In the genomic region with DNA sequence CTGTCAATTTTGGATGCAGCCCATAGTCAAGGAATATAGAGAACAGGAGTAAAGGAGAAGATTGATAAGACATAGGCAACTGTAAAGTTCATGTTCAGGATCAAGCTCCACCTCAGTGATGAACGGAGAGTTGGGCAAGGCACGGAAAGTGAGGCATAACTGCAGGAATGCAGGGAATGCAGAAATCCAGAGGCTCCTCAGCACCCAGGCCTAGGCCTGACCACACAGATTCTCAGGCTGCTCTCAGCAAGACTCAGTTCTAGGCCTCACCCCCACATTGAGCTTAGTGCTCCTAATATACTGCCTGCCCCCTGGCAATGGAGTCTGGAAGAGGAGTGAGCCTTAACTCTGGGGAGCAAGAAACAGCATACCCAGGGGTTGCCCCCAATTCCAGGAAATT, we compare ENCODE assay signal across 12 cellular contexts. TPM values are rescaled to one million over a fixed set of nuclear protein-coding genes. Genes with fewer than 3 reads are reported as not detected.
A peak's percentile ranks its signal among the peaks of the same experiment; 100 is the strongest.
DNase-seq lines count a peak whose midpoint lies in the region; ATAC-seq and TF ChIP-seq lines count a peak whose summit lies in the region.
"Had no signal": no experiment of that assay in that cellular context is flagged by ENCODE, and none has a peak within 500 bp of the region (broad histone marks: within the 10 kb centered on the region; RNA-seq: fewer than 3 reads in every experiment).

No MANE protein-coding gene starts in this region.

- no peak for ATAC-seq in activated naive CD8-positive, alpha-beta T cell treated with anti-CD3 and anti-CD28 coated beads, Interleukin-2, amount 50 U/mL, for 24 hours
- ATAC-seq in upper lobe of right lung: peak; percentile 36
- ATAC-seq: lower lobe of right lung had no signal

- no peaks in the 10 kb centered on the region for H3K27me3 Mint-ChIP-seq in activated naive CD8-positive, alpha-beta T cell treated with anti-CD3 and anti-CD28 coated beads, Interleukin-2, amount 50 U/mL, for 24 hours
- no peaks in the 10 kb centered on the region for H3K27me3 Mint-ChIP-seq in activated naive CD8-positive, alpha-beta T cell treated with anti-CD3 and anti-CD28 coated beads for 36 hours
- H3K27me3 Mint-ChIP-seq in progenitor cell of endocrine pancreas: no peaks in the 10 kb centered on the region
- H3K27me3 Mint-ChIP-seq: CD4-positive, alpha-beta T cell had no signal

- TF ChIP-seq CTCF in fibroblast of pulmonary artery (IDR thresholded peaks at IDR 0.05; ENCODE audit: low read length, missing control alignments) (no peak), upper lobe of right lung (IDR thresholded peaks at IDR 0.05) (no peak), progenitor cell of endocrine pancreas (IDR thresholded peaks at IDR 0.05; ENCODE audit: unreplicated experiment) (no peak)

- no peaks in the 10 kb centered on the region for H3K4me1 ChIP-seq in upper lobe of right lung
- H3K4me1 ChIP-seq: lower lobe of right lung had no signal

- no peak for DNase-seq in activated naive CD8-positive, alpha-beta T cell treated with anti-CD3 and anti-CD28 coated beads, Interleukin-2, amount 50 U/mL, for 24 hours
- DNase-seq in activated naive CD8-positive, alpha-beta T cell treated with anti-CD3 and anti-CD28 coated beads for 36 hours: no peak
- DNase-seq in SW 1271 (lab: John Stamatoyannopoulos, UW): peak; percentile 42 to 73
- peak; percentile 93 for DNase-seq in fibroblast of pulmonary artery (ENCODE audit: low read depth)
- no peak for DNase-seq in upper lobe of right lung
- DNase-seq in SKM-1 (lab: John Stamatoyannopoulos, UW; ENCODE audit: unreplicated experiment): no peak
- DNase-seq in erythroblast (lab: John Stamatoyannopoulos, UW): no peak
- no peak for DNase-seq in progenitor cell of endocrine pancreas (ENCODE audit: low spot score, unreplicated experiment)
- DNase-seq: CD4-positive, alpha-beta T cell; lower lobe of right lung; NCI-H2107 had no signal

- H3K36me3 Mint-ChIP-seq in activated naive CD8-positive, alpha-beta T cell treated with anti-CD3 and anti-CD28 coated beads, Interleukin-2, amount 50 U/mL, for 24 hours (ENCODE audit: low read depth): peaks cover 3% of the 10 kb centered on the region
- peaks cover 1% of the 10 kb centered on the region for H3K36me3 Mint-ChIP-seq in activated naive CD8-positive, alpha-beta T cell treated with anti-CD3 and anti-CD28 coated beads for 36 hours
- no peaks in the 10 kb centered on the region for H3K36me3 Mint-ChIP-seq in progenitor cell of endocrine pancreas (ENCODE audit: insufficient read depth)

- H3K27ac ChIP-seq in upper lobe of right lung: no peak overlapping the region
- H3K27ac ChIP-seq: HL-60, lower lobe of right lung had no signal

- H3K27me3 ChIP-seq in upper lobe of right lung: no peaks in the 10 kb centered on the region

- no peaks in the 10 kb centered on the region for H3K36me3 ChIP-seq in upper lobe of right lung
- H3K36me3 ChIP-seq: lower lobe of right lung had no signal

- H3K4me1 Mint-ChIP-seq in activated naive CD8-positive, alpha-beta T cell treated with anti-CD3 and anti-CD28 coated beads, Interleukin-2, amount 50 U/mL, for 24 hours: peaks cover 32% of the 10 kb centered on the region
- H3K4me1 Mint-ChIP-seq in activated naive CD8-positive, alpha-beta T cell treated with anti-CD3 and anti-CD28 coated beads for 36 hours: peaks cover 24% of the 10 kb centered on the region
- H3K4me1 Mint-ChIP-seq in progenitor cell of endocrine pancreas (ENCODE audit: low read depth): no peaks in the 10 kb centered on the region

- no peak overlapping the region for H3K4me3 ChIP-seq in fibroblast of pulmonary artery (replicated peaks; ENCODE audit: low read depth, low read length)
- no peak overlapping the region for H3K4me3 ChIP-seq in upper lobe of right lung
- H3K4me3 ChIP-seq: lower lobe of right lung had no signal

- H3K9me3 ChIP-seq in upper lobe of right lung: no peaks in the 10 kb centered on the region
- H3K9me3 ChIP-seq: lower lobe of right lung had no signal

- peak overlapping the region; percentile 64 for H3K27ac Mint-ChIP-seq in activated naive CD8-positive, alpha-beta T cell treated with anti-CD3 and anti-CD28 coated beads, Interleukin-2, amount 50 U/mL, for 24 hours
- H3K27ac Mint-ChIP-seq in activated naive CD8-positive, alpha-beta T cell treated with anti-CD3 and anti-CD28 coated beads for 36 hours: no peak overlapping the region
- H3K27ac Mint-ChIP-seq in progenitor cell of endocrine pancreas: no peak overlapping the region
- H3K27ac Mint-ChIP-seq: CD4-positive, alpha-beta T cell had no signal

- no peak for TF ChIP-seq POLR2A in erythroblast (IDR thresholded peaks at IDR 0.05; ENCODE audit: low read length)

- peaks cover 12% of the 10 kb centered on the region for H3K9me3 Mint-ChIP-seq in activated naive CD8-positive, alpha-beta T cell treated with anti-CD3 and anti-CD28 coated beads, Interleukin-2, amount 50 U/mL, for 24 hours
- no peaks in the 10 kb centered on the region for H3K9me3 Mint-ChIP-seq in activated naive CD8-positive, alpha-beta T cell treated with anti-CD3 and anti-CD28 coated beads for 36 hours
- H3K9me3 Mint-ChIP-seq in progenitor cell of endocrine pancreas (ENCODE audit: low read depth): no peaks in the 10 kb centered on the region
- H3K9me3 Mint-ChIP-seq: CD4-positive, alpha-beta T cell had no signal

- intact Hi-C loops in upper lobe of right lung (cut with DNase I): no loop called here

- H3K4me3 Mint-ChIP-seq in activated naive CD8-positive, alpha-beta T cell treated with anti-CD3 and anti-CD28 coated beads, Interleukin-2, amount 50 U/mL, for 24 hours: no peak overlapping the region
- H3K4me3 Mint-ChIP-seq in activated naive CD8-positive, alpha-beta T cell treated with anti-CD3 and anti-CD28 coated beads for 36 hours: no peak overlapping the region
- H3K4me3 Mint-ChIP-seq in progenitor cell of endocrine pancreas (ENCODE audit: low read depth): no peak overlapping the region
- H3K4me3 Mint-ChIP-seq: CD4-positive, alpha-beta T cell had no signal

RNA-seq across cellular contexts. Expression of gene S1PR1, which starts 36.3 kb away (rescaled TPM):
- 10 to 100 TPM; 72.6 to 75.9 TPM for total RNA-seq in activated naive CD8-positive, alpha-beta T cell treated with anti-CD3 and anti-CD28 coated beads for 36 hours
- 134 TPM for total RNA-seq in upper lobe of right lung
- 0.89 and 1.1 TPM in 2 replicates for total RNA-seq in progenitor cell of endocrine pancreas

Comparison
In these comparisons a context has a peak if more than half of its experiments do, and no peak if none do; other contexts are left out.
1. DNase-seq: peak in SW 1271 (2 of 2) and fibroblast of pulmonary artery (single experiment); none in activated naive CD8-positive, alpha-beta T cell treated with anti-CD3 and anti-CD28 coated beads, Interleukin-2, amount 50 U/mL, for 24 hours (single experiment), activated naive CD8-positive, alpha-beta T cell treated with anti-CD3 and anti-CD28 coated beads for 36 hours (single experiment), upper lobe of right lung (single experiment), SKM-1 (single experiment), erythroblast (0 of 2) and progenitor cell of endocrine pancreas (single experiment).
2. RNA of gene S1PR1, which starts 36.3 kb away (total RNA-seq): 134 TPM in upper lobe of right lung (single experiment) and 72.6 to 75.9 TPM in activated naive CD8-positive, alpha-beta T cell treated with anti-CD3 and anti-CD28 coated beads for 36 hours; 0.89 to 1.1 TPM in progenitor cell of endocrine pancreas; every median in the first group is over 10 times any median in the second.